ENCODE assay signal across 25 cellular contexts in the genomic region with DNA sequence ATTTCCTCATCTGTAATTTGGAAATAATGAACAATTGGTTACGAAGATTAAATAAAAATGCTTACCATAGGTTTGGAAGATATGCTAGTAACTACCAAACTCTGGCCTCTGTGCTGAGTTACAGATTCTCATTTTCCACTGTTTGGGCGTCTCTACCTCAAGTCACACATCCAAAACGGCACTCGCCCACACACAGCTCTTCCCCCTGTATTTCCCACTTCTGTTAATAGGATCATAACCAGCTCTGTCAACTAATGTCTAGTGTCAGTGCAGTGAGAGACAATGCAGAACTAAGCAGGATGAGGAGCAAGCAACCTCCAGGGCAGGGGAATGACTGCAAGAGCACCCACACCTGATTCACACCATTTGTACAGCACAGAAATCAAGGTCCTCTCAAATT. TPM values are rescaled to one million over a fixed set of nuclear protein-coding genes. Genes with fewer than 3 reads are reported as not detected.
A peak's percentile ranks its signal among the peaks of the same experiment; 100 is the strongest.
DNase-seq lines count a peak whose midpoint lies in the region; ATAC-seq, FAIRE-seq and TF ChIP-seq lines count a peak whose summit lies in the region.
"Had no signal": no experiment of that assay in that cellular context is flagged by ENCODE, and none has a peak within 500 bp of the region (broad histone marks: within the 10 kb centered on the region; RNA-seq: fewer than 3 reads in every experiment).

No MANE protein-coding gene starts in this region.

- H4K20me1 ChIP-seq in H9 (ENCODE audit: control insufficient read depth, insufficient read depth, insufficient read length): no peaks in the 10 kb centered on the region

- no peak overlapping the region for H2AK5ac ChIP-seq in H9 (ENCODE audit: insufficient read length, low read length)

- H3K4me1 Mint-ChIP-seq in H9: peaks cover 10 to 11% of the 10 kb centered on the region in 2 experiments
- peaks cover 5% of the 10 kb centered on the region for H3K4me1 Mint-ChIP-seq in central memory CD8-positive, alpha-beta T cell
- H3K4me1 Mint-ChIP-seq in activated T-helper 2 cell treated with anti-CD3 and anti-CD28 coated beads, Interferon-gamma antibody, Interleukin-2, Interleukin-4, amounts not matched to agents 10 μg/mL and 5 μg/mL and 100 μg/mL, durations not matched to agents 14 hours and 24 hours and 36 hours (ENCODE audit: low read depth): no peaks in the 10 kb centered on the region

- H2BK20ac ChIP-seq in H9 (ENCODE audit: low read depth, low read length, poor library complexity, severe bottlenecking): no peak overlapping the region

- no peak overlapping the region for H3T11ph ChIP-seq in H9 (ENCODE audit: low read length)

- no peaks in the 10 kb centered on the region for H3K27me3 ChIP-seq in H9 (ENCODE audit: insufficient read depth, low read length)

- no peak overlapping the region for H3K56ac ChIP-seq in H9 (ENCODE audit: insufficient read length, low read depth, low read length)

- no peaks in the 10 kb centered on the region for H3K9me3 Mint-ChIP-seq in H9
- H3K9me3 Mint-ChIP-seq in central memory CD8-positive, alpha-beta T cell: no peaks in the 10 kb centered on the region
- no peaks in the 10 kb centered on the region for H3K9me3 Mint-ChIP-seq in activated T-helper 2 cell treated with anti-CD3 and anti-CD28 coated beads, Interferon-gamma antibody, Interleukin-2, Interleukin-4, amounts not matched to agents 10 μg/mL and 5 μg/mL and 100 μg/mL, durations not matched to agents 14 hours and 24 hours and 36 hours

- H3K9me3 ChIP-seq in H9 (ENCODE audit: control insufficient read depth, low read depth, low read length): no peaks in the 10 kb centered on the region

- intact Hi-C loops in activated T-helper 2 cell treated with anti-CD3 and anti-CD28 coated beads, Interferon-gamma antibody, Interleukin-2, Interleukin-4, amounts not matched to agents 10 μg/mL and 5 μg/mL and 100 μg/mL, durations not matched to agents 14 hours and 24 hours and 36 hours (cut with micrococcal nuclease): no loop called here

- H3K9ac ChIP-seq in H9 (ENCODE audit: extremely low read depth, insufficient read length, low read length): no peak overlapping the region
- H3K9ac ChIP-seq: GM23248 had no signal

- DNase-seq in DMS53 (lab: John Stamatoyannopoulos, UW): peak; percentile 25
- DNase-seq in DMS53 treated with DMSO at 0.1 percent for 48 hours (lab: John Stamatoyannopoulos, UW; ENCODE audit: unreplicated experiment): no peak
- DNase-seq in H9: no peak
- no peak for DNase-seq in central memory CD8-positive, alpha-beta T cell (ENCODE audit: low spot score in 2 of 2)
- peak; percentile 54 for DNase-seq in putamen (ENCODE audit: low spot score)
- DNase-seq in activated T-helper 2 cell treated with anti-CD3 and anti-CD28 coated beads, Interferon-gamma antibody, Interleukin-2, Interleukin-4, amounts not matched to agents 10 μg/mL and 5 μg/mL and 100 μg/mL, durations not matched to agents 14 hours and 24 hours and 36 hours (ENCODE audit: low spot score): no peak
- DNase-seq in GDM1 (lab: John Stamatoyannopoulos, UW): no peak
- DNase-seq in urothelium cell line (ENCODE audit: low spot score): no peak
- DNase-seq: 8988T, GM23248, HCEC 1CT, IMR-90, Kasumi-1, NCI-H1417 treated with DMSO at 0.1 percent for 48 hours, NCI-H187 treated with DMSO at 0.1 percent for 48 hours, NCI-H2107, NCI-H226, NCI-H510A treated with DMSO at 0.1 percent for 48 hours, NCI-H748 treated with DMSO at 0.1 percent for 48 hours, SHP77 treated with DMSO at 0.1 percent for 48 hours had no signal

- H2BK5ac ChIP-seq in H9 (ENCODE audit: insufficient read length, low read length): no peak overlapping the region

- H3K4me3 Mint-ChIP-seq in H9: no peak overlapping the region
- H3K4me3 Mint-ChIP-seq in central memory CD8-positive, alpha-beta T cell: no peak overlapping the region
- H3K4me3 Mint-ChIP-seq in activated T-helper 2 cell treated with anti-CD3 and anti-CD28 coated beads, Interferon-gamma antibody, Interleukin-2, Interleukin-4, amounts not matched to agents 10 μg/mL and 5 μg/mL and 100 μg/mL, durations not matched to agents 14 hours and 24 hours and 36 hours (ENCODE audit: low read depth): no peak overlapping the region

- H3K27ac ChIP-seq in H9 (ENCODE audit: insufficient read length, low read depth, low read length): no peak overlapping the region
- H3K27ac ChIP-seq: GM23248, RWPE1, SK-N-MC had no signal

- H2AFZ ChIP-seq in H9 (ENCODE audit: low read length): no peak overlapping the region
- H2AFZ ChIP-seq: GM23248 had no signal

- no peak overlapping the region for H3K14ac ChIP-seq in H9 (ENCODE audit: insufficient read depth, low read length)

- H4K8ac ChIP-seq in H9 (replicated peaks; ENCODE audit: insufficient read length, low read depth, low read length): no peak overlapping the region

- H2BK12ac ChIP-seq in H9 (ENCODE audit: insufficient read length, low read depth, low read length): no peak overlapping the region

- no CpG with 5 or more reads among the region's 4 CpGs for WGBS in H9 (ENCODE audit: extremely low coverage, insufficient read length, low lambda C conversion rate)

- H3K79me2 ChIP-seq in H9 (ENCODE audit: insufficient read depth, low read length): no peaks in the 10 kb centered on the region

- no peaks in the 10 kb centered on the region; the same call in 1 of the 2 replicates for H3K27me3 Mint-ChIP-seq in H9 (ENCODE audit: low read depth)
- no peaks in the 10 kb centered on the region for H3K27me3 Mint-ChIP-seq in central memory CD8-positive, alpha-beta T cell
- no peaks in the 10 kb centered on the region for H3K27me3 Mint-ChIP-seq in activated T-helper 2 cell treated with anti-CD3 and anti-CD28 coated beads, Interferon-gamma antibody, Interleukin-2, Interleukin-4, amounts not matched to agents 10 μg/mL and 5 μg/mL and 100 μg/mL, durations not matched to agents 14 hours and 24 hours and 36 hours (ENCODE audit: low read depth)

- no peak overlapping the region for H3K4ac ChIP-seq in H9 (ENCODE audit: low read depth, low read length)

- H3K23ac ChIP-seq in H9 (ENCODE audit: insufficient read length, low read depth, low read length): no peak overlapping the region

- no peak for TF ChIP-seq CTCF in H9 (conservative IDR thresholded peaks at IDR 0.05)

- no peaks in the 10 kb centered on the region for H3K4me1 ChIP-seq in H9 (ENCODE audit: insufficient read depth, low read length)

- no peak overlapping the region for H4K91ac ChIP-seq in H9 (ENCODE audit: insufficient read length, low read depth, low read length)

- peaks cover 8 to 56% (median 42%) of the 10 kb centered on the region in 3 experiments; a peak in 6 of 7 replicates for H3K36me3 Mint-ChIP-seq in H9 (ENCODE audit: insufficient read depth in 1 of 3, low read depth in 3 of 3)
- peaks cover 40% of the 10 kb centered on the region for H3K36me3 Mint-ChIP-seq in central memory CD8-positive, alpha-beta T cell (ENCODE audit: insufficient read depth)
- H3K36me3 Mint-ChIP-seq in activated T-helper 2 cell treated with anti-CD3 and anti-CD28 coated beads, Interferon-gamma antibody, Interleukin-2, Interleukin-4, amounts not matched to agents 10 μg/mL and 5 μg/mL and 100 μg/mL, durations not matched to agents 14 hours and 24 hours and 36 hours (ENCODE audit: low read depth): peaks cover 61% of the 10 kb centered on the region

- H3K79me1 ChIP-seq in H9 (ENCODE audit: insufficient read depth, low read depth, low read length, poor library complexity, severe bottlenecking): no peaks in the 10 kb centered on the region

- peak overlapping the region in 2 of 3 experiments; percentile 8 to 41; a peak in 3 of 7 replicates for H3K27ac Mint-ChIP-seq in H9
- peak overlapping the region; percentile 82 for H3K27ac Mint-ChIP-seq in central memory CD8-positive, alpha-beta T cell (ENCODE audit: low read depth)
- no peak overlapping the region for H3K27ac Mint-ChIP-seq in activated T-helper 2 cell treated with anti-CD3 and anti-CD28 coated beads, Interferon-gamma antibody, Interleukin-2, Interleukin-4, amounts not matched to agents 10 μg/mL and 5 μg/mL and 100 μg/mL, durations not matched to agents 14 hours and 24 hours and 36 hours

- no peak for FAIRE-seq in urothelium cell line (lab: Jason Lieb, UNC)
- FAIRE-seq: GM12878, HTR-8/SVneo had no signal

- H3K23me2 ChIP-seq in H9 (ENCODE audit: insufficient read length, low read depth, low read length, poor library complexity, severe bottlenecking): no peaks in the 10 kb centered on the region

- H4K5ac ChIP-seq in H9 (ENCODE audit: insufficient read length, low read depth, low read length): no peak overlapping the region

- ATAC-seq in central memory CD8-positive, alpha-beta T cell (replicated peaks; ENCODE audit: extremely low read depth, poor library complexity, severe bottlenecking): no peak
- ATAC-seq: GM12878 had no signal

- no peak overlapping the region for H2BK15ac ChIP-seq in H9 (ENCODE audit: low read depth, low read length)

- no peak overlapping the region for H3K4me2 ChIP-seq in H9 (ENCODE audit: insufficient read depth, insufficient read length, low read length)

- no peak overlapping the region for H3K18ac ChIP-seq in H9 (ENCODE audit: insufficient read length, low read depth, low read length)

- H2BK120ac ChIP-seq in H9 (ENCODE audit: low read depth, low read length, poor library complexity, severe bottlenecking): no peak overlapping the region

RNA-seq across cellular contexts. Expression of a gene that starts 10.9 kb away (rescaled TPM):
- total RNA-seq in H9 (2021): 0.31 TPM in 1 of 2 replicates, not detected in the other
- 0.50 and 0.92 TPM in 2 replicates for total RNA-seq in activated T-helper 2 cell treated with anti-CD3 and anti-CD28 coated beads, Interferon-gamma antibody, Interleukin-2, Interleukin-4, amounts not matched to agents 10 μg/mL and 5 μg/mL and 100 μg/mL, durations not matched to agents 14 hours and 24 hours and 36 hours
- total RNA-seq: GM23248, IMR-90, MCF 10A had no signal

RNA-seq across cellular contexts. Expression of a gene that starts 52.7 kb away (rescaled TPM):
- 14.2 and 17.1 TPM in 2 replicates for total RNA-seq in H9 (2021)
- 17.6 and 18.3 TPM in 2 replicates for total RNA-seq in activated T-helper 2 cell treated with anti-CD3 and anti-CD28 coated beads, Interferon-gamma antibody, Interleukin-2, Interleukin-4, amounts not matched to agents 10 μg/mL and 5 μg/mL and 100 μg/mL, durations not matched to agents 14 hours and 24 hours and 36 hours

Comparison
In these comparisons a context has a peak if more than half of its experiments do, and no peak if none do; other contexts are left out.
1. DNase-seq: peak in DMS53 (single experiment) and putamen (single experiment); none in DMS53 treated with DMSO at 0.1 percent for 48 hours (single experiment), H9 (single experiment), central memory CD8-positive, alpha-beta T cell (0 of 2), activated T-helper 2 cell treated with anti-CD3 and anti-CD28 coated beads, Interferon-gamma antibody, Interleukin-2, Interleukin-4, amounts not matched to agents 10 μg/mL and 5 μg/mL and 100 μg/mL, durations not matched to agents 14 hours and 24 hours and 36 hours (single experiment), GDM1 (single experiment) and urothelium cell line (single experiment).